33 cellular contexts compared by ENCODE assay signal in the genomic region with DNA sequence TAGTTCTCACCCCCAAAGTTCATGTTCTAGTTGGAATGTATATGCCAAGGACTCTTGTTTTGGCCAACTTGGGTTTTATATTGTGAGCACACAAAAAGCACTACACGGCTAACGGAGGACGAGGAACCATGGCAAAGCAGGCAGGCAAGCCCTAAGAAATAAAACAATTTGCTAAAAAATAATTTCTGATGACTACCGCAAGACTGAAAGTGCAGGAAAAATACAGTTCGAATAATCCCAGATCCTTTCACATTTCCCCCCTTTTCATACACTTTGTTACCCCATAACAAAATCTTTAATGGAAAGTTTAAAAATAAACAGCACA. TPM values are rescaled to one million over a fixed set of nuclear protein-coding genes. Genes with fewer than 3 reads are reported as not detected.
A peak's percentile ranks its signal among the peaks of the same experiment; 100 is the strongest.
DNase-seq lines count a peak whose midpoint lies in the region; ATAC-seq and TF ChIP-seq lines count a peak whose summit lies in the region.
"Had no signal": no experiment of that assay in that cellular context is flagged by ENCODE, and none has a peak within 500 bp of the region (broad histone marks: within the 10 kb centered on the region; RNA-seq: fewer than 3 reads in every experiment).

No MANE protein-coding gene starts in this region.

- TF ChIP-seq EP300 in esophagus muscularis mucosa (IDR thresholded peaks at IDR 0.05), result no peak

- TF ChIP-seq CTCF in GM23338 (conservative IDR thresholded peaks at IDR 0.05; ENCODE audit: low read depth in 2 of 2) (no peak), esophagus muscularis mucosa (IDR thresholded peaks at IDR 0.05) (no peak), nephron (IDR thresholded peaks at IDR 0.05; ENCODE audit: unreplicated experiment in 3 of 3) (no peak), smooth muscle cell (IDR thresholded peaks at IDR 0.05; ENCODE audit: borderline replicate concordance, insufficient read depth, poor library complexity, severe bottlenecking) (no peak), H9 (conservative IDR thresholded peaks at IDR 0.05) (no peak)

- H3K27me3 ChIP-seq in GM23338 (ENCODE audit: insufficient read depth), result peaks cover 99% of the 10 kb centered on the region
- H3K27me3 ChIP-seq in esophagus muscularis mucosa, result peaks cover 0 to 88% (median 16%) of the 10 kb centered on the region in 4 donors
- H3K27me3 ChIP-seq in smooth muscle cell (ENCODE audit: low read depth), result peaks cover 3% of the 10 kb centered on the region
- peaks cover 68% of the 10 kb centered on the region for H3K27me3 ChIP-seq in H9 (ENCODE audit: insufficient read depth, low read length)
- H3K27me3 ChIP-seq: testis had no signal

- H3K9ac ChIP-seq in smooth muscle cell (ENCODE audit: low read depth), result peak overlapping the region; percentile 94
- H3K9ac ChIP-seq in H9 (ENCODE audit: extremely low read depth, insufficient read length, low read length), result no peak overlapping the region
- H3K9ac ChIP-seq: BLaER1 had no signal

- H3K27ac ChIP-seq in GM23338 (ENCODE audit: low read depth) (no peak overlapping the region), esophagus muscularis mucosa (replicated peaks in 1 of 4) (peak overlapping the region; percentile 87 to 91 (median 90)), smooth muscle cell (ENCODE audit: low read depth) (peak overlapping the region; percentile 95), H9 (ENCODE audit: insufficient read length, low read depth, low read length) (no peak overlapping the region)
- H3K27ac ChIP-seq: BLaER1, skin epidermis, testis, vagina had no signal

- H3K23ac ChIP-seq in H9 (ENCODE audit: insufficient read length, low read depth, low read length), result no peak overlapping the region

- H3K4me1 ChIP-seq in GM23338 (ENCODE audit: insufficient read depth) (peaks cover 64% of the 10 kb centered on the region), esophagus muscularis mucosa (peaks cover 35 to 48% (median 46%) of the 10 kb centered on the region in 4 donors), smooth muscle cell (ENCODE audit: low read depth) (peaks cover 22% of the 10 kb centered on the region), H9 (ENCODE audit: insufficient read depth, low read length) (no peaks in the 10 kb centered on the region; the same call in 1 of the 2 replicates)
- H3K4me1 ChIP-seq: BLaER1 had no signal

- intact Hi-C loops in esophagus muscularis mucosa (cut with DNase I), result loop anchor here (10.0 kb wide), 1 partner anchor 840 kb away; no protein-coding TSS in a partner anchor

- no peak overlapping the region for H2BK5ac ChIP-seq in H9 (ENCODE audit: insufficient read length, low read length)

- no peaks in the 10 kb centered on the region for H3K79me1 ChIP-seq in H9 (ENCODE audit: insufficient read depth, low read depth, low read length, poor library complexity, severe bottlenecking)

- H3K36me3 Mint-ChIP-seq in GM23338 (ENCODE audit: low read depth), result no peaks in the 10 kb centered on the region
- peaks cover 9% of the 10 kb centered on the region for H3K36me3 Mint-ChIP-seq in nephron (ENCODE audit: low read depth)
- H3K36me3 Mint-ChIP-seq in H9 (ENCODE audit: insufficient read depth in 1 of 3, low read depth in 3 of 3), result no peaks in the 10 kb centered on the region; a peak in 1 of 7 replicates
- H3K36me3 Mint-ChIP-seq in stimulated activated effector memory CD8-positive, alpha-beta T cell treated with anti-CD3 and anti-CD28 coated beads, Interleukin-12 subunit alpha, Interleukin-12 subunit beta, amount 100 ng/mL, for 72 hours, result peaks cover 9% of the 10 kb centered on the region

- H3K4me3 Mint-ChIP-seq in GM23338 (0 out of 3 replicates have a peak overlapping the region, but pooled peaks have one; percentile 41), nephron (peak overlapping the region; percentile 57 to 86 (median 70)), H9 (peak overlapping the region in 1 of 2 experiments; percentile 37; a peak in 1 of 5 replicates)
- H3K4me3 Mint-ChIP-seq in stimulated activated effector memory CD8-positive, alpha-beta T cell treated with anti-CD3 and anti-CD28 coated beads, Interleukin-12 subunit alpha, Interleukin-12 subunit beta, amount 100 ng/mL, for 72 hours, result no peak overlapping the region
- H3K4me3 Mint-ChIP-seq: T-helper 1 cell treated with Interleukin-12 subunit alpha and Interleukin-12 subunit beta and Interleukin-4 antibody, amounts not matched to agents 30 μg/mL and 1 μg/mL, for 36 hours had no signal

- H2BK15ac ChIP-seq in H9 (ENCODE audit: low read depth, low read length), result no peak overlapping the region

- H3K9me2 ChIP-seq in GM23338 (ENCODE audit: insufficient read depth), result no peaks in the 10 kb centered on the region

- H3K23me2 ChIP-seq in H9 (ENCODE audit: insufficient read length, low read depth, low read length, poor library complexity, severe bottlenecking), result peaks cover 28% of the 10 kb centered on the region

- no peaks in the 10 kb centered on the region for H3K79me2 ChIP-seq in GM23338 (replicated peaks; ENCODE audit: insufficient read depth)
- peaks cover 100% of the 10 kb centered on the region for H3K79me2 ChIP-seq in smooth muscle cell (ENCODE audit: low read depth)
- H3K79me2 ChIP-seq in H9 (ENCODE audit: insufficient read depth, low read length), result no peaks in the 10 kb centered on the region

- H3K4me1 Mint-ChIP-seq in GM23338, result peaks cover 61% of the 10 kb centered on the region
- H3K4me1 Mint-ChIP-seq in nephron, result peaks cover 37% of the 10 kb centered on the region
- H3K4me1 Mint-ChIP-seq in H9, result peaks cover 63 to 73% of the 10 kb centered on the region in 2 experiments
- H3K4me1 Mint-ChIP-seq in stimulated activated effector memory CD8-positive, alpha-beta T cell treated with anti-CD3 and anti-CD28 coated beads, Interleukin-12 subunit alpha, Interleukin-12 subunit beta, amount 100 ng/mL, for 72 hours, result peaks cover 14% of the 10 kb centered on the region

- H3K9me3 Mint-ChIP-seq in GM23338 (peaks cover 3% of the 10 kb centered on the region; the same call in 2 of the 3 replicates), nephron (peaks cover 2% of the 10 kb centered on the region), H9 (peaks cover 2 to 4% of the 10 kb centered on the region in 2 experiments; a peak in 2 of 5 replicates)
- H3K9me3 Mint-ChIP-seq in stimulated activated effector memory CD8-positive, alpha-beta T cell treated with anti-CD3 and anti-CD28 coated beads, Interleukin-12 subunit alpha, Interleukin-12 subunit beta, amount 100 ng/mL, for 72 hours, result no peaks in the 10 kb centered on the region

- no peak for DNase-seq in GM23338 (ENCODE audit: low spot score)
- no peak for DNase-seq in esophagus muscularis mucosa (ENCODE audit: extremely low spot score)
- no peak for DNase-seq in smooth muscle cell (lab: John Stamatoyannopoulos, UW; ENCODE audit: unreplicated experiment)
- DNase-seq in inferior parietal cortex (ENCODE audit: extremely low spot score), result no peak
- no peak for DNase-seq in H9
- no peak for DNase-seq in stimulated activated effector memory CD8-positive, alpha-beta T cell treated with anti-CD3 and anti-CD28 coated beads, Interleukin-12 subunit alpha, Interleukin-12 subunit beta, amount 100 ng/mL, for 72 hours (ENCODE audit: low spot score in 2 of 2)
- DNase-seq: activated CD4-positive, alpha-beta T cell treated with anti-CD3 and anti-CD28 coated beads, Interleukin-2, amount 50 U/mL, for 48 hours; activated naive CD4-positive, alpha-beta T cell; activated T-cell treated with anti-CD3 and anti-CD28 coated beads, Interleukin-2, amount 50 U/mL, for 48 hours; DMS153; esophagus squamous epithelium; immature natural killer cell; Kasumi-1; left colon; NCI-H1436 treated with DMSO at 0.1 percent for 48 hours; NCI-H2081 treated with DMSO at 0.1 percent for 48 hours; NCI-H226; NCI-H69; nucleus accumbens; PC-3; stimulated activated naive CD8-positive, alpha-beta T cell treated with anti-CD3 and anti-CD28 coated beads, Interleukin-15, Interleukin-2, amounts not matched to agents 100 U/mL and 50 U/mL, for 24 hours; testis had no signal

- no peak overlapping the region for H3K4ac ChIP-seq in H9 (ENCODE audit: low read depth, low read length)

- ATAC-seq in GM23338, result no peak
- no peak for ATAC-seq in stimulated activated effector memory CD8-positive, alpha-beta T cell treated with anti-CD3 and anti-CD28 coated beads, Interleukin-12 subunit alpha, Interleukin-12 subunit beta, amount 100 ng/mL, for 72 hours
- no peak for ATAC-seq in GM21723 (IDR thresholded peaks at IDR 0.05; ENCODE audit: unreplicated experiment)
- ATAC-seq: activated CD4-positive, CD25-positive, alpha-beta regulatory T cell treated with anti-CD3 and anti-CD28 coated beads, Interleukin-2, amount 50 U/mL, for 24 hours; GM12878; HCT116; left colon; PC-3; SK-N-SH treated with all-trans-retinoic acid at 6 μM for 48 hours; stimulated activated naive CD8-positive, alpha-beta T cell treated with anti-CD3 and anti-CD28 coated beads, Interleukin-15, Interleukin-2, amounts not matched to agents 100 U/mL and 50 U/mL, for 24 hours had no signal

- H3K27ac Mint-ChIP-seq in GM23338 (no peak overlapping the region), nephron (peak overlapping the region; percentile 51 to 81 (median 68)), H9 (no peak overlapping the region)
- no peak overlapping the region for H3K27ac Mint-ChIP-seq in stimulated activated effector memory CD8-positive, alpha-beta T cell treated with anti-CD3 and anti-CD28 coated beads, Interleukin-12 subunit alpha, Interleukin-12 subunit beta, amount 100 ng/mL, for 72 hours
- H3K27ac Mint-ChIP-seq: immature natural killer cell had no signal

- H4K5ac ChIP-seq in H9 (ENCODE audit: insufficient read length, low read depth, low read length), result no peak overlapping the region

- no peak overlapping the region for H4K8ac ChIP-seq in H9 (replicated peaks; ENCODE audit: insufficient read length, low read depth, low read length)

- H3T11ph ChIP-seq in H9 (ENCODE audit: low read length), result no peak overlapping the region

- H3F3A ChIP-seq in GM23338 (replicated peaks; ENCODE audit: low read depth) (peaks cover 25% of the 10 kb centered on the region), smooth muscle cell (ENCODE audit: low read depth) (peaks cover 16% of the 10 kb centered on the region)

- no peaks in the 10 kb centered on the region for H3K9me3 ChIP-seq in esophagus muscularis mucosa
- no peaks in the 10 kb centered on the region for H3K9me3 ChIP-seq in smooth muscle cell (replicated peaks; ENCODE audit: low read depth)
- H3K9me3 ChIP-seq in H9 (ENCODE audit: control insufficient read depth, low read depth, low read length), result no peaks in the 10 kb centered on the region
- H3K9me3 ChIP-seq: esophagus squamous epithelium, testis, vagina had no signal

- H3K56ac ChIP-seq in H9 (ENCODE audit: insufficient read length, low read depth, low read length), result no peak overlapping the region

- no peak overlapping the region for H3K14ac ChIP-seq in H9 (ENCODE audit: insufficient read depth, low read length)

- no peak overlapping the region for H2BK120ac ChIP-seq in H9 (ENCODE audit: low read depth, low read length, poor library complexity, severe bottlenecking)

- no peak overlapping the region for H4K91ac ChIP-seq in H9 (ENCODE audit: insufficient read length, low read depth, low read length)

- no peak overlapping the region for H2AK5ac ChIP-seq in H9 (ENCODE audit: insufficient read length, low read length)

- H3K4me3 ChIP-seq in GM23338 (0 out of 2 replicates have a peak overlapping the region, but pooled peaks have one; percentile 16), esophagus muscularis mucosa (peak overlapping the region; percentile 50 to 71 (median 64)), smooth muscle cell (peak overlapping the region; percentile 65)
- H3K4me3 ChIP-seq: BLaER1, GM12878, skin epidermis, testis, vagina had no signal

- H3K36me3 ChIP-seq in GM23338 (ENCODE audit: insufficient read depth), result no peaks in the 10 kb centered on the region
- no peaks in the 10 kb centered on the region for H3K36me3 ChIP-seq in esophagus muscularis mucosa
- H3K36me3 ChIP-seq in smooth muscle cell (ENCODE audit: low read depth), result no peaks in the 10 kb centered on the region
- H3K36me3 ChIP-seq: BLaER1, esophagus squamous epithelium, vagina had no signal

- no peak overlapping the region for H3K18ac ChIP-seq in H9 (ENCODE audit: insufficient read length, low read depth, low read length)

- no peak for TF ChIP-seq POLR2A in esophagus muscularis mucosa (IDR thresholded peaks at IDR 0.05; ENCODE audit: low read depth)

- 20% methylated on average over 5 of the region's 5 CpGs for WGBS in esophagus muscularis mucosa
- WGBS in smooth muscle cell (ENCODE audit: low lambda C conversion rate), result 10% methylated on average over 5 of the region's 5 CpGs
- WGBS in H9 (ENCODE audit: extremely low coverage, insufficient read length, low lambda C conversion rate), result no CpG with 5 or more reads among the region's 5 CpGs

- H4K20me1 ChIP-seq in GM23338 (replicated peaks; ENCODE audit: insufficient read depth), result peaks cover 14% of the 10 kb centered on the region; the same call in 1 of the 2 replicates
- peaks cover 17% of the 10 kb centered on the region for H4K20me1 ChIP-seq in smooth muscle cell (ENCODE audit: low read depth)
- no peaks in the 10 kb centered on the region for H4K20me1 ChIP-seq in H9 (ENCODE audit: control insufficient read depth, insufficient read depth, insufficient read length)

- H3K27me3 Mint-ChIP-seq in GM23338 (ENCODE audit: insufficient read depth, low read depth, poor library complexity) (peaks cover 99% of the 10 kb centered on the region), nephron (ENCODE audit: low read depth) (peaks cover 97% of the 10 kb centered on the region), H9 (ENCODE audit: low read depth) (peaks cover 99% of the 10 kb centered on the region)

- no peak overlapping the region for H2BK20ac ChIP-seq in H9 (ENCODE audit: low read depth, low read length, poor library complexity, severe bottlenecking)

- H2AFZ ChIP-seq in GM23338 (no peak overlapping the region), smooth muscle cell (ENCODE audit: low read depth) (no peak overlapping the region), H9 (ENCODE audit: low read length) (no peak overlapping the region)

- H2BK12ac ChIP-seq in H9 (ENCODE audit: insufficient read length, low read depth, low read length), result no peak overlapping the region

- H3K4me2 ChIP-seq in GM23338 (0 out of 2 replicates have a peak overlapping the region, but pooled peaks have one; percentile 39), smooth muscle cell (peak overlapping the region; percentile 98), H9 (ENCODE audit: insufficient read depth, insufficient read length, low read length) (no peak overlapping the region)
- H3K4me2 ChIP-seq: BLaER1 had no signal

RNA-seq across cellular contexts. Expression of gene PITX2, which starts 12.2 kb away (rescaled TPM):
- 0.35 and 0.52 TPM in 2 replicates for total RNA-seq in GM23338 (2014; rRNA removed; shearing (Covaris generic))
- polyA plus RNA-seq in GM23338 (2016; fragmentation: Nextera tagmentation; extraction: Ambion mirVana) (0.99 and 1.0 TPM in 2 replicates), smooth muscle cell (382 and 543 TPM in 2 replicates)
- total RNA-seq in esophagus muscularis mucosa (10 to 100 TPM; 17.4 to 48.6 (median 34.0) TPM), smooth muscle cell (269 and 289 TPM in 2 replicates), H9 (2021) (7.5 and 8.5 TPM in 2 replicates)
- total RNA-seq: dermis microvascular lymphatic vessel endothelial cell, GM12878 had no signal
- polyA plus RNA-seq: GM12878, immature natural killer cell had no signal

Comparison
In these comparisons a context has a peak if more than half of its experiments do, and no peak if none do; other contexts are left out.
1. H3K27ac ChIP-seq: peak in esophagus muscularis mucosa (4 of 4) and smooth muscle cell (single experiment); none in GM23338 (single experiment) and H9 (single experiment).
2. H3K27ac Mint-ChIP-seq: peak in nephron (3 of 3); none in GM23338 (single experiment), H9 (0 of 3) and stimulated activated effector memory CD8-positive, alpha-beta T cell treated with anti-CD3 and anti-CD28 coated beads, Interleukin-12 subunit alpha, Interleukin-12 subunit beta, amount 100 ng/mL, for 72 hours (single experiment).
3. Peak in every context shown above with its lines, with median percentiles within 50 percentile points of each other: H3K4me3 ChIP-seq.